8 cellular contexts compared by ENCODE assay signal in the genomic region with DNA sequence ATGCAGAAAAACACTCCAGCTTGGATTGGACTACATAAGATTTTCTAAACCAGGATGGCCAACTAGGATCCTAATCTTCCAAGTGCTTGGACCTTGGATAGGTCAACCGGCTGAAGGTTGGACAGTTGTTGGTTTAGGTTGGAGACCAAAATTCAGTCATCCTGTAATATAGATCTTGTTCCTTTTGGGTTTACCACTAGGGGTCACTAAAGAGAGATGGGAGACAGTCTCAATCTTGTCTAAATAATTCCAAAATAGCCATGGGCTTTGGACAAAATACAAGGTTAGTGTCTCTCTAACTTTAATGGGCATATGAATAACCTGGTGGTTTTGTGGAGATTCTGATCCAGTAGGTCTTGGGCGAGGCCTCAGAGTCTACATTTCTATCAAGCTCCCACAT.
DNase-seq lines count a peak whose midpoint lies in the region; ATAC-seq and TF ChIP-seq lines count a peak whose summit lies in the region.

No MANE protein-coding gene starts in this region.

- H3K27me3 ChIP-seq in dorsolateral prefrontal cortex: peaks cover 0 to 13% (median 0%) of the 10 kb centered on the region in 45 donors

- H3K9me3 Mint-ChIP-seq in activated naive CD4-positive, alpha-beta T cell treated with anti-CD3 and anti-CD28 coated beads, Interleukin-2, amount 50 U/mL, for 72 hours: peaks cover 12 to 17% of the 10 kb centered on the region in 2 donors

- no peak for ATAC-seq in GM18907 (IDR thresholded peaks at IDR 0.05; ENCODE audit: unreplicated experiment)
- ATAC-seq in activated naive CD4-positive, alpha-beta T cell treated with anti-CD3 and anti-CD28 coated beads, Interleukin-2, amount 50 U/mL, for 72 hours: no peak

- no peak overlapping the region for H3K27ac ChIP-seq in dorsolateral prefrontal cortex

- DNase-seq in AG09319 (ENCODE audit: extremely low read depth, low read depth): no peak
- peak; percentile 45 for DNase-seq in H4 (ENCODE audit: low spot score)
- DNase-seq in NCI-H82 treated with DMSO at 0.1 percent for 48 hours (lab: John Stamatoyannopoulos, UW; ENCODE audit: unreplicated experiment): peak; percentile 19
- no peak for DNase-seq in dorsolateral prefrontal cortex
- DNase-seq in middle frontal gyrus (ENCODE audit: extremely low spot score, low spot score): peak; percentile 10
- DNase-seq in activated naive CD4-positive, alpha-beta T cell treated with anti-CD3 and anti-CD28 coated beads, Interleukin-2, amount 50 U/mL, for 72 hours (ENCODE audit: low spot score in 2 of 2): no peak
- no peak for DNase-seq in COLO668 (lab: John Stamatoyannopoulos, UW; ENCODE audit: unreplicated experiment)

- TF ChIP-seq CTCF in AG09319 (IDR thresholded peaks at IDR 0.05; ENCODE audit: low read depth, low read length): peak; percentile 65
- peak; percentile 42 to 82 (median 72) for TF ChIP-seq CTCF in dorsolateral prefrontal cortex (IDR thresholded peaks at IDR 0.05 in 54 of 56, conservative IDR thresholded peaks at IDR 0.05 in 2 of 56; ENCODE audit: low read depth in 1 of 56, partially characterized antibody in 56 of 56)

- H3K36me3 Mint-ChIP-seq in activated naive CD4-positive, alpha-beta T cell treated with anti-CD3 and anti-CD28 coated beads, Interleukin-2, amount 50 U/mL, for 72 hours: peaks cover 20 to 36% of the 10 kb centered on the region in 2 donors

- intact Hi-C loops in dorsolateral prefrontal cortex (cut with DNase I): loop anchor here (2.0 to 10.0 kb wide), 4 partner anchors 148 to 588 kb away; a partner anchor contains a TSS

- H3K27ac Mint-ChIP-seq in activated naive CD4-positive, alpha-beta T cell treated with anti-CD3 and anti-CD28 coated beads, Interleukin-2, amount 50 U/mL, for 72 hours: no peak overlapping the region

- no peak overlapping the region for H3K4me3 ChIP-seq in dorsolateral prefrontal cortex

Comparison
In these comparisons a context has a peak if more than half of its experiments do, and no peak if none do; other contexts are left out.
1. DNase-seq: peak in H4 (single experiment), NCI-H82 treated with DMSO at 0.1 percent for 48 hours (single experiment) and middle frontal gyrus (single experiment); none in AG09319 (single experiment), dorsolateral prefrontal cortex (0 of 10), activated naive CD4-positive, alpha-beta T cell treated with anti-CD3 and anti-CD28 coated beads, Interleukin-2, amount 50 U/mL, for 72 hours (0 of 2) and COLO668 (single experiment).